30 cellular contexts compared by ENCODE assay signal in genomic region chr6:141829996-141830395, GRCh38.
"Had no signal": no experiment of that assay in that cellular context is flagged by ENCODE, and none has a peak within 500 bp of the region (broad histone marks: within the 10 kb centered on the region; RNA-seq: fewer than 3 reads in every experiment).

No MANE protein-coding gene starts in this region.

- H2AFZ ChIP-seq: parathyroid adenoma had no signal

- H3K9me3 ChIP-seq: breast epithelium, esophagus muscularis mucosa, right atrium auricular region, upper lobe of left lung, vagina had no signal

- H3K4me3 ChIP-seq: breast epithelium, esophagus muscularis mucosa, right atrium auricular region, smooth muscle cell, upper lobe of left lung, vagina had no signal

- H3K4me2 ChIP-seq: smooth muscle cell had no signal

- H3K9me3 Mint-ChIP-seq: activated CD4-positive, alpha-beta T cell treated with anti-CD3 and anti-CD28 coated beads, Interleukin-2, amount 10 ng/mL, durations not matched to agents 7 days and 5 days; activated naive CD4-positive, alpha-beta T cell treated with anti-CD3 and anti-CD28 coated beads, Interleukin-2, amount 50 U/mL, for 72 hours; activated T-helper 2 cell treated with anti-CD3 and anti-CD28 coated beads, Interferon-gamma antibody, Interleukin-2, Interleukin-4, amounts not matched to agents 10 μg/mL and 5 μg/mL and 100 μg/mL, durations not matched to agents 14 hours and 24 hours and 36 hours; nephron progenitor cell; stimulated activated naive CD8-positive, alpha-beta T cell treated with anti-CD3 and anti-CD28 coated beads, Interleukin-15, amount 100 ng/mL, for 72 hours; T-helper 1 cell treated with Interleukin-12 subunit alpha and Interleukin-12 subunit beta and Interleukin-4 antibody, amounts not matched to agents 30 μg/mL and 1 μg/mL, for 36 hours had no signal

- H3K9ac ChIP-seq: parathyroid adenoma had no signal

- H3K4me1 ChIP-seq: breast epithelium, esophagus muscularis mucosa, foreskin keratinocyte, parathyroid adenoma, right atrium auricular region, upper lobe of left lung, vagina had no signal

- H3K36me3 ChIP-seq: breast epithelium, esophagus muscularis mucosa, right atrium auricular region, upper lobe of left lung, vagina, WERI-Rb-1 had no signal

- H3K27ac Mint-ChIP-seq: activated CD4-positive, alpha-beta memory T cell treated with anti-CD3 and anti-CD28 coated beads, Interleukin-2, amount 10 ng/mL, durations not matched to agents 7 days and 5 days; activated CD4-positive, alpha-beta T cell treated with anti-CD3 and anti-CD28 coated beads, Interleukin-2, amount 10 ng/mL, durations not matched to agents 7 days and 5 days; activated naive CD4-positive, alpha-beta T cell treated with anti-CD3 and anti-CD28 coated beads, Interleukin-2, amount 50 U/mL, for 72 hours; activated T-helper 2 cell treated with anti-CD3 and anti-CD28 coated beads, Interferon-gamma antibody, Interleukin-2, Interleukin-4, amounts not matched to agents 10 μg/mL and 5 μg/mL and 100 μg/mL, durations not matched to agents 14 hours and 24 hours and 36 hours; nephron progenitor cell; stimulated activated memory B cell treated with anti-CD40 and anti-IgM and Interleukin-4, amounts not matched to agents 10 μg/mL and 1 μg/mL and 100 μg/mL, for 72 hours; T-helper 1 cell treated with Interleukin-12 subunit alpha and Interleukin-12 subunit beta and Interleukin-4 antibody, amounts not matched to agents 30 μg/mL and 1 μg/mL, for 36 hours had no signal

- H3K27ac ChIP-seq: breast epithelium, esophagus muscularis mucosa, foreskin keratinocyte, parathyroid adenoma, right atrium auricular region, upper lobe of left lung, vagina, WERI-Rb-1 had no signal

- H3K79me2 ChIP-seq: parathyroid adenoma had no signal

- DNase-seq: activated CD4-positive, alpha-beta memory T cell treated with anti-CD3 and anti-CD28 coated beads, Interleukin-2, amount 10 ng/mL, durations not matched to agents 7 days and 5 days; activated CD4-positive, alpha-beta T cell treated with anti-CD3 and anti-CD28 coated beads for 1 hour; activated CD4-positive, alpha-beta T cell treated with anti-CD3 and anti-CD28 coated beads, Interleukin-2, amount 10 ng/mL, durations not matched to agents 7 days and 5 days; activated CD8-positive, alpha-beta memory T cell treated with anti-CD3 and anti-CD28 coated beads, Interleukin-2, amount 50 U/mL, for 48 hours; activated naive CD4-positive, alpha-beta T cell; activated T-cell treated with anti-CD3 and anti-CD28 coated beads, Interleukin-2, amount 50 U/mL, for 4 hours; central memory CD4-positive, alpha-beta T cell; foreskin keratinocyte; islet precursor cell; left ventricle myocardium superior; nephron progenitor cell; occipital lobe; stimulated activated CD4-positive, alpha-beta T cell treated with anti-CD3 and anti-CD28 coated beads, Interleukin-1b, Interleukin-23, amount 100 ng/mL, for 48 hours; stimulated activated CD4-positive, alpha-beta T cell treated with anti-CD3 and anti-CD28 coated beads, Interleukin-4, amount 100 ng/mL, for 4 hours; stimulated activated CD8-positive, alpha-beta memory T cell treated with anti-CD3 and anti-CD28 coated beads, Interleukin-4, amount 100 ng/mL, for 48 hours; stimulated activated naive CD8-positive, alpha-beta T cell treated with anti-CD3 and anti-CD28 coated beads, Interleukin-15, amount 100 ng/mL, for 72 hours; substantia nigra; T1000; upper lobe of left lung; WERI-Rb-1 had no signal

- H3K36me3 Mint-ChIP-seq: activated naive CD4-positive, alpha-beta T cell treated with anti-CD3 and anti-CD28 coated beads, Interleukin-2, amount 50 U/mL, for 72 hours; stimulated activated memory B cell treated with anti-CD40 and anti-IgM and Interleukin-4, amounts not matched to agents 10 μg/mL and 1 μg/mL and 100 μg/mL, for 72 hours had no signal

- H3K4me3 Mint-ChIP-seq: activated CD4-positive, alpha-beta memory T cell treated with anti-CD3 and anti-CD28 coated beads, Interleukin-2, amount 10 ng/mL, durations not matched to agents 7 days and 5 days; activated CD4-positive, alpha-beta T cell treated with anti-CD3 and anti-CD28 coated beads, Interleukin-2, amount 10 ng/mL, durations not matched to agents 7 days and 5 days; activated T-cell treated with anti-CD3 and anti-CD28 coated beads, Interleukin-2, amount 50 U/mL, for 4 hours; nephron progenitor cell; stimulated activated memory B cell treated with anti-CD40 and anti-IgM and Interleukin-4, amounts not matched to agents 10 μg/mL and 1 μg/mL and 100 μg/mL, for 72 hours; stimulated activated naive CD8-positive, alpha-beta T cell treated with anti-CD3 and anti-CD28 coated beads, Interleukin-15, amount 100 ng/mL, for 72 hours; T-helper 1 cell treated with Interleukin-12 subunit alpha and Interleukin-12 subunit beta and Interleukin-4 antibody, amounts not matched to agents 30 μg/mL and 1 μg/mL, for 36 hours had no signal

- H3K27me3 ChIP-seq: breast epithelium, esophagus muscularis mucosa, right atrium auricular region, upper lobe of left lung, vagina had no signal

- H3K4me1 Mint-ChIP-seq: activated CD4-positive, alpha-beta memory T cell treated with anti-CD3 and anti-CD28 coated beads, Interleukin-2, amount 10 ng/mL, durations not matched to agents 7 days and 5 days; activated CD4-positive, alpha-beta T cell treated with anti-CD3 and anti-CD28 coated beads, Interleukin-2, amount 10 ng/mL, durations not matched to agents 7 days and 5 days; stimulated activated memory B cell treated with anti-CD40 and anti-IgM and Interleukin-4, amounts not matched to agents 10 μg/mL and 1 μg/mL and 100 μg/mL, for 72 hours; stimulated activated naive CD8-positive, alpha-beta T cell treated with anti-CD3 and anti-CD28 coated beads, Interleukin-15, amount 100 ng/mL, for 72 hours had no signal

- H3K27me3 Mint-ChIP-seq: activated CD4-positive, alpha-beta memory T cell treated with anti-CD3 and anti-CD28 coated beads, Interleukin-2, amount 10 ng/mL, durations not matched to agents 7 days and 5 days; activated CD4-positive, alpha-beta T cell treated with anti-CD3 and anti-CD28 coated beads, Interleukin-2, amount 10 ng/mL, durations not matched to agents 7 days and 5 days; stimulated activated memory B cell treated with anti-CD40 and anti-IgM and Interleukin-4, amounts not matched to agents 10 μg/mL and 1 μg/mL and 100 μg/mL, for 72 hours; stimulated activated naive CD8-positive, alpha-beta T cell treated with anti-CD3 and anti-CD28 coated beads, Interleukin-15, amount 100 ng/mL, for 72 hours had no signal

- ATAC-seq: activated naive CD4-positive, alpha-beta T cell treated with anti-CD3 and anti-CD28 coated beads, Interleukin-2, amount 50 U/mL, for 72 hours; activated T-cell treated with anti-CD3 and anti-CD28 coated beads, Interleukin-2, amount 50 U/mL, for 4 hours; foreskin keratinocyte; left ventricle myocardium superior; stimulated activated memory B cell treated with anti-CD40 and anti-IgM and Interleukin-4, amounts not matched to agents 10 μg/mL and 1 μg/mL and 100 μg/mL, for 72 hours; stimulated activated naive CD8-positive, alpha-beta T cell treated with anti-CD3 and anti-CD28 coated beads, Interleukin-15, amount 100 ng/mL, for 72 hours had no signal
